In the genomic region with DNA sequence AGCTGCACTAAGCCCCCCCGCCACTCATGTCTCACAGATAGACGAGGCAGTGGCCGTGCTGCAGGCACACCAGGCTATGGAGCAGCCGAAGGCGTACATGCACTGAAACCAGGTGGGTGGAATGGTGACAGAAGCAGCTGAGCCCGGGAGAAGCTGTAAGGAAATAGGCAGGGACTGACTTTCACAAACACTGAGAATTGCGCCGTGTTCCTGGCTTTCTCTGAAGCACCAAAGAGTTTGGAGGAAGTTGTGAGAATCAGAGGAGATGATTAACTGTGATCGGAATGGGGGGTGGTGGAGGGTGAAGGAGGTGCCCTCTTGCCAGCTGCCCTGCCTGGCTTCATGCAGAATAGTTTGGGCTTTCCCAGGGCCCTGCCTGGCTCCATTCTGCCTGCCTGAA, we compare ENCODE assay signal across 31 cellular contexts. TPM values are rescaled to one million over a fixed set of nuclear protein-coding genes. Genes with fewer than 3 reads are reported as not detected.
A peak's percentile ranks its signal among the peaks of the same experiment; 100 is the strongest.
DNase-seq lines count a peak whose midpoint lies in the region; ATAC-seq, FAIRE-seq and TF ChIP-seq lines count a peak whose summit lies in the region.
"Had no signal": no experiment of that assay in that cellular context is flagged by ENCODE, and none has a peak within 500 bp of the region (broad histone marks: within the 10 kb centered on the region; RNA-seq: fewer than 3 reads in every experiment).

No MANE protein-coding gene starts in this region.

- peaks cover 12% of the 10 kb centered on the region for H3F3A ChIP-seq in GM23248 (ENCODE audit: insufficient read depth)

- H3K9me3 Mint-ChIP-seq in memory B cell (no peaks in the 10 kb centered on the region), endothelial cell (ENCODE audit: unreplicated experiment) (no peaks in the 10 kb centered on the region)
- H3K9me3 Mint-ChIP-seq: activated CD4-positive, alpha-beta memory T cell treated with anti-CD3 and anti-CD28 coated beads, Interleukin-2, amount 10 ng/mL, durations not matched to agents 7 days and 5 days; effector memory CD8-positive, alpha-beta T cell had no signal

- H3K4me2 ChIP-seq in GM23248 (ENCODE audit: unreplicated experiment), result no peak overlapping the region
- H3K4me2 ChIP-seq: BLaER1, PC-9 had no signal

- 92 to 95% methylated on average over 9 of the region's 9 CpGs for WGBS in GM23248 (ENCODE audit: low coverage in 1 of 2, low lambda C conversion rate in 2 of 2, missing lambda C conversion rate in 2 of 2), 2 experiments

- H3K36me3 Mint-ChIP-seq in memory B cell (peaks cover 30% of the 10 kb centered on the region), endothelial cell (ENCODE audit: low read depth, unreplicated experiment) (peaks cover 21% of the 10 kb centered on the region)

- H3K4me3 Mint-ChIP-seq in memory B cell, result no peak overlapping the region
- H3K4me3 Mint-ChIP-seq in endothelial cell (ENCODE audit: unreplicated experiment), result no peak overlapping the region
- H3K4me3 Mint-ChIP-seq: activated CD4-positive, alpha-beta memory T cell treated with anti-CD3 and anti-CD28 coated beads, Interleukin-2, amount 10 ng/mL, durations not matched to agents 7 days and 5 days; effector memory CD8-positive, alpha-beta T cell had no signal

- no peak overlapping the region for H3K27ac ChIP-seq in GM23248
- H3K27ac ChIP-seq: BLaER1, colonic mucosa, neutrophil, PC-9, SJCRH30, upper lobe of right lung had no signal

- H3K27ac Mint-ChIP-seq in memory B cell, result peak overlapping the region; percentile 39
- no peak overlapping the region for H3K27ac Mint-ChIP-seq in endothelial cell (ENCODE audit: unreplicated experiment)
- H3K27ac Mint-ChIP-seq: activated CD4-positive, alpha-beta memory T cell treated with anti-CD3 and anti-CD28 coated beads, Interleukin-2, amount 10 ng/mL, durations not matched to agents 7 days and 5 days had no signal

- DNase-seq in Ammon's horn (ENCODE audit: low spot score) (peak; percentile 33), GM23248 (peak; percentile 33), dermis blood vessel endothelial cell (peak; percentile 77), memory B cell (ENCODE audit: low spot score in 2 of 2) (no peak), endothelial cell (ENCODE audit: low spot score) (no peak), HCEC 1CT (no peak), NCI-H2227 treated with DMSO at 0.1 percent for 48 hours (lab: John Stamatoyannopoulos, UW) (no peak), RCC 7860 (ENCODE audit: low spot score) (no peak)
- DNase-seq: activated CD4-positive, alpha-beta memory T cell treated with anti-CD3 and anti-CD28 coated beads, Interleukin-2, amount 10 ng/mL, durations not matched to agents 7 days and 5 days; activated gamma-delta T cell treated with Interleukin-2 at 50 U/mL for 16 hours; activated T-cell treated with anti-CD3 and anti-CD28 coated beads for 4 hours; amniotic stem cell; colonic mucosa; effector memory CD8-positive, alpha-beta T cell; heart left ventricle; left cardiac atrium; MM.1S; NCI-H1417 treated with DMSO at 0.1 percent for 48 hours; NCI-H2081 treated with DMSO at 0.1 percent for 48 hours; NCI-H510A; PC-9; SJCRH30; small intestine; stimulated activated CD4-positive, alpha-beta T cell treated with anti-CD3 and anti-CD28 coated beads, Interleukin-1b, Interleukin-23, amount 100 ng/mL, for 48 hours; substantia nigra; upper lobe of right lung had no signal

- H4K20me1 ChIP-seq in GM23248 (ENCODE audit: insufficient read depth), result no peaks in the 10 kb centered on the region

- FAIRE-seq in RCC 7860 (lab: Jason Lieb, UNC), result no peak
- FAIRE-seq: D721Med, GM19239, small intestine had no signal

- H3K4me1 Mint-ChIP-seq in memory B cell (peaks cover 7% of the 10 kb centered on the region), endothelial cell (ENCODE audit: unreplicated experiment) (no peaks in the 10 kb centered on the region)
- H3K4me1 Mint-ChIP-seq: activated CD4-positive, alpha-beta memory T cell treated with anti-CD3 and anti-CD28 coated beads, Interleukin-2, amount 10 ng/mL, durations not matched to agents 7 days and 5 days had no signal

- TF ChIP-seq CTCF in endothelial cell (IDR thresholded peaks at IDR 0.05; ENCODE audit: unreplicated experiment), result no peak

- H3K36me3 ChIP-seq in GM23248 (ENCODE audit: low read depth), result peaks cover 25% of the 10 kb centered on the region; the same call in 1 of the 2 replicates

- no peaks in the 10 kb centered on the region for H3K79me2 ChIP-seq in GM23248 (ENCODE audit: insufficient read depth)

- no peaks in the 10 kb centered on the region for H3K9me2 ChIP-seq in GM23248 (ENCODE audit: insufficient read depth)

- peaks cover 5% of the 10 kb centered on the region; the same call in 1 of the 2 replicates for H3K4me1 ChIP-seq in GM23248 (ENCODE audit: insufficient read depth)
- H3K4me1 ChIP-seq: BLaER1, breast epithelium, colonic mucosa, heart left ventricle, SJCRH30, upper lobe of right lung had no signal

- H3K27me3 Mint-ChIP-seq in memory B cell (no peaks in the 10 kb centered on the region), endothelial cell (ENCODE audit: unreplicated experiment) (peaks cover 9% of the 10 kb centered on the region)
- H3K27me3 Mint-ChIP-seq: activated CD4-positive, alpha-beta memory T cell treated with anti-CD3 and anti-CD28 coated beads, Interleukin-2, amount 10 ng/mL, durations not matched to agents 7 days and 5 days; effector memory CD8-positive, alpha-beta T cell had no signal

- H3K27me3 ChIP-seq in GM23248 (replicated peaks; ENCODE audit: insufficient read depth), result no peaks in the 10 kb centered on the region
- H3K27me3 ChIP-seq: BLaER1, breast epithelium, colonic mucosa, heart left ventricle, neutrophil, SJCRH30, upper lobe of right lung had no signal

- no peak overlapping the region for H3K9ac ChIP-seq in GM23248
- H3K9ac ChIP-seq: BLaER1 had no signal

- in situ Hi-C loops in GM23248 (cut with MboI), result no loop called here

- no peaks in the 10 kb centered on the region for H3K9me3 ChIP-seq in GM23248 (ENCODE audit: low read depth)
- H3K9me3 ChIP-seq: BLaER1, breast epithelium, colonic mucosa, heart left ventricle, neutrophil, SJCRH30, upper lobe of right lung had no signal

- H2AFZ ChIP-seq in GM23248, result no peak overlapping the region
- H2AFZ ChIP-seq: PC-9 had no signal

- no peak overlapping the region for H3K4me3 ChIP-seq in GM23248
- H3K4me3 ChIP-seq: BLaER1, breast epithelium, colonic mucosa, heart left ventricle, PC-9, SJCRH30, upper lobe of right lung had no signal

- ATAC-seq in memory B cell (ENCODE audit: low read depth), result no peak
- ATAC-seq: effector memory CD8-positive, alpha-beta T cell; heart left ventricle; left cardiac atrium; upper lobe of right lung had no signal

RNA-seq across cellular contexts. Expression of gene TOMM34, which starts 21.6 kb away (rescaled TPM):
- total RNA-seq in GM23248 (2014; rRNA removed; shearing (Covaris generic)), result 53.0 and 63.8 TPM in 2 replicates
- 63.4 and 69.9 TPM in 2 replicates for polyA plus RNA-seq in GM23248 (2016; fragmentation: Nextera tagmentation; extraction: Ambion mirVana)
- total RNA-seq in dermis blood vessel endothelial cell (16.8 and 22.2 TPM in 2 replicates), endothelial cell (ENCODE audit: unreplicated experiment) (46.2 TPM)

RNA-seq across cellular contexts. Expression of gene STK4, which starts 27.7 kb away (rescaled TPM):
- total RNA-seq in GM23248 (2014; rRNA removed; shearing (Covaris generic)), result 21.9 and 30.4 TPM in 2 replicates
- polyA plus RNA-seq in GM23248 (2016; fragmentation: Nextera tagmentation; extraction: Ambion mirVana), result 33.4 and 35.1 TPM in 2 replicates
- total RNA-seq in dermis blood vessel endothelial cell (24.4 and 26.2 TPM in 2 replicates), endothelial cell (ENCODE audit: unreplicated experiment) (34.1 TPM)

RNA-seq across cellular contexts. Expression of gene PABPC1L, which starts 28.8 kb away (rescaled TPM):
- 5.9 and 33.5 TPM in 2 replicates for total RNA-seq in GM23248 (2014; rRNA removed; shearing (Covaris generic))
- 7.8 and 10.4 TPM in 2 replicates for polyA plus RNA-seq in GM23248 (2016; fragmentation: Nextera tagmentation; extraction: Ambion mirVana)
- total RNA-seq in dermis blood vessel endothelial cell, result 1.3 and 2.6 TPM in 2 replicates
- 17.3 TPM for total RNA-seq in endothelial cell (ENCODE audit: unreplicated experiment)

RNA-seq across cellular contexts. Expression of gene YWHAB, which starts 53.1 kb away (rescaled TPM):
- total RNA-seq in GM23248 (2014; rRNA removed; shearing (Covaris generic)), result 95.0 and 116 TPM in 2 replicates
- polyA plus RNA-seq in GM23248 (2016; fragmentation: Nextera tagmentation; extraction: Ambion mirVana), result 425 and 445 TPM in 2 replicates
- total RNA-seq in dermis blood vessel endothelial cell (137 and 188 TPM in 2 replicates), endothelial cell (ENCODE audit: unreplicated experiment) (183 TPM)

Comparison
In these comparisons a context has a peak if more than half of its experiments do, and no peak if none do; other contexts are left out.
1. DNase-seq: peak in Ammon's horn (single experiment), GM23248 (single experiment) and dermis blood vessel endothelial cell (single experiment); none in memory B cell (0 of 2), endothelial cell (single experiment), HCEC 1CT (single experiment), NCI-H2227 treated with DMSO at 0.1 percent for 48 hours (single experiment) and RCC 7860 (single experiment).